In genomic region chr2:222733470-222733845, GRCh38 we compare ENCODE assay signal across 1 cellular context.
TF ChIP-seq lines count a peak whose summit lies in the region.

No MANE protein-coding gene starts in this region.

TF ChIP-seq in HepG2, 621 proteins besides CTCF, POLR2A, EP300 and RAD21 (continues in another document):
- TF ChIP-seq GATA4 (IDR thresholded peaks at IDR 0.05; ENCODE audit: borderline replicate concordance, low read depth) = no peak
- TF ChIP-seq ZNF746 (CRISPR knock-in tag; IDR thresholded peaks at IDR 0.05) = no peak
- no peak for TF ChIP-seq KAT7 (CRISPR knock-in tag; IDR thresholded peaks at IDR 0.05; ENCODE audit: borderline replicate concordance)
- TF ChIP-seq NR1H2 (CRISPR knock-in tag; IDR thresholded peaks at IDR 0.05; ENCODE audit: borderline replicate concordance, low read depth) = no peak
- TF ChIP-seq HHEX (CRISPR knock-in tag; IDR thresholded peaks at IDR 0.05) = peak; percentile 76
- TF ChIP-seq, protein P1, sequence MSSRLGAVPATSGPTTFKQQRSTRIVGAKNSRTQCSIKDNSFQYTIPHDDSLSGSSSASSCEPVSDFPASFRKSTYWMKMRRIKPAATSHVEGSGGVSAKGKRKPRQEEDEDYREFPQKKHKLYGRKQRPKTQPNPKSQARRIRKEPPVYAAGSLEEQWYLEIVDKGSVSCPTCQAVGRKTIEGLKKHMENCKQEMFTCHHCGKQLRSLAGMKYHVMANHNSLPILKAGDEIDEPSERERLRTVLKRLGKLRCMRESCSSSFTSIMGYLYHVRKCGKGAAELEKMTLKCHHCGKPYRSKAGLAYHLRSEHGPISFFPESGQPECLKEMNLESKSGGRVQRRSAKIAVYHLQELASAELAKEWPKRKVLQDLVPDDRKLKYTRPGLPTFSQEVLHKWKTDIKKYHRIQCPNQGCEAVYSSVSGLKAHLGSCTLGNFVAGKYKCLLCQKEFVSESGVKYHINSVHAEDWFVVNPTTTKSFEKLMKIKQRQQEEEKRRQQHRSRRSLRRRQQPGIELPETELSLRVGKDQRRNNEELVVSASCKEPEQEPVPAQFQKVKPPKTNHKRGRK (CRISPR knock-in tag; IDR thresholded peaks at IDR 0.05) = no peak
- no peak for TF ChIP-seq SAFB2 (CRISPR knock-in tag; IDR thresholded peaks at IDR 0.05; ENCODE audit: borderline replicate concordance, low read depth)
- no peak for TF ChIP-seq SMAD9 (CRISPR knock-in tag; IDR thresholded peaks at IDR 0.05)
- TF ChIP-seq HNRNPK (IDR thresholded peaks at IDR 0.05; ENCODE audit: low read depth, low read length, poor library complexity, severe bottlenecking) = no peak
- no peak for TF ChIP-seq NFRKB (IDR thresholded peaks at IDR 0.05)
- TF ChIP-seq, protein P2, sequence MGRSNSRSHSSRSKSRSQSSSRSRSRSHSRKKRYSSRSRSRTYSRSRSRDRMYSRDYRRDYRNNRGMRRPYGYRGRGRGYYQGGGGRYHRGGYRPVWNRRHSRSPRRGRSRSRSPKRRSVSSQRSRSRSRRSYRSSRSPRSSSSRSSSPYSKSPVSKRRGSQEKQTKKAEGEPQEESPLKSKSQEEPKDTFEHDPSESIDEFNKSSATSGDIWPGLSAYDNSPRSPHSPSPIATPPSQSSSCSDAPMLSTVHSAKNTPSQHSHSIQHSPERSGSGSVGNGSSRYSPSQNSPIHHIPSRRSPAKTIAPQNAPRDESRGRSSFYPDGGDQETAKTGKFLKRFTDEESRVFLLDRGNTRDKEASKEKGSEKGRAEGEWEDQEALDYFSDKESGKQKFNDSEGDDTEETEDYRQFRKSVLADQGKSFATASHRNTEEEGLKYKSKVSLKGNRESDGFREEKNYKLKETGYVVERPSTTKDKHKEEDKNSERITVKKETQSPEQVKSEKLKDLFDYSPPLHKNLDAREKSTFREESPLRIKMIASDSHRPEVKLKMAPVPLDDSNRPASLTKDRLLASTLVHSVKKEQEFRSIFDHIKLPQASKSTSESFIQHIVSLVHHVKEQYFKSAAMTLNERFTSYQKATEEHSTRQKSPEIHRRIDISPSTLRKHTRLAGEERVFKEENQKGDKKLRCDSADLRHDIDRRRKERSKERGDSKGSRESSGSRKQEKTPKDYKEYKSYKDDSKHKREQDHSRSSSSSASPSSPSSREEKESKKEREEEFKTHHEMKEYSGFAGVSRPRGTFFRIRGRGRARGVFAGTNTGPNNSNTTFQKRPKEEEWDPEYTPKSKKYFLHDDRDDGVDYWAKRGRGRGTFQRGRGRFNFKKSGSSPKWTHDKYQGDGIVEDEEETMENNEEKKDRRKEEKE (IDR thresholded peaks at IDR 0.05) = no peak
- TF ChIP-seq ZFP41 (CRISPR knock-in tag; IDR thresholded peaks at IDR 0.05; ENCODE audit: borderline replicate concordance) = no peak
- TF ChIP-seq ZNF432 (CRISPR knock-in tag; IDR thresholded peaks at IDR 0.05; ENCODE audit: borderline replicate concordance) = no peak
- TF ChIP-seq, protein P3, sequence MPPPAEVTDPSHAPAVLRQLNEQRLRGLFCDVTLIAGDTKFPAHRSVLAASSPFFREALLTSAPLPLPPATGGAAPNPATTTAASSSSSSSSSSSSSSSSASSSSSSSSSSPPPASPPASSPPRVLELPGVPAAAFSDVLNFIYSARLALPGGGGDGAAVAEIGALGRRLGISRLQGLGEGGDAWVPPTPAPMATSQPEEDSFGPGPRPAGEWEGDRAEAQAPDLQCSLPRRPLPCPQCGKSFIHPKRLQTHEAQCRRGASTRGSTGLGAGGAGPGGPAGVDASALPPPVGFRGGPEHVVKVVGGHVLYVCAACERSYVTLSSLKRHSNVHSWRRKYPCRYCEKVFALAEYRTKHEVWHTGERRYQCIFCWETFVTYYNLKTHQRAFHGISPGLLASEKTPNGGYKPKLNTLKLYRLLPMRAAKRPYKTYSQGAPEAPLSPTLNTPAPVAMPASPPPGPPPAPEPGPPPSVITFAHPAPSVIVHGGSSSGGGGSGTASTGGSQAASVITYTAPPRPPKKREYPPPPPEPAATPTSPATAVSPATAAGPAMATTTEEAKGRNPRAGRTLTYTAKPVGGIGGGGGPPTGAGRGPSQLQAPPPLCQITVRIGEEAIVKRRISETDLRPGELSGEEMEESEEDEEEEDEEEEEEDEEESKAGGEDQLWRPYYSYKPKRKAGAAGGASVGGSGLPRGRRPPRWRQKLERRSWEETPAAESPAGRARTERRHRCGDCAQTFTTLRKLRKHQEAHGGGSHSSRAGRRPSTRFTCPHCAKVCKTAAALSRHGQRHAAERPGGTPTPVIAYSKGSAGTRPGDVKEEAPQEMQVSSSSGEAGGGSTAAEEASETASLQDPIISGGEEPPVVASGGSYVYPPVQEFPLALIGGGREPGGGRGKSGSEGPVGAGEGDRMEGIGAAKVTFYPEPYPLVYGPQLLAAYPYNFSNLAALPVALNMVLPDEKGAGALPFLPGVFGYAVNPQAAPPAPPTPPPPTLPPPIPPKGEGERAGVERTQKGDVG (CRISPR knock-in tag; IDR thresholded peaks at IDR 0.05; ENCODE audit: borderline replicate concordance) = no peak
- TF ChIP-seq PITX1 (CRISPR knock-in tag; IDR thresholded peaks at IDR 0.05) = peak; percentile 32; the same call in 1 of the 2 replicates
- TF ChIP-seq DMAP1 (CRISPR knock-in tag; IDR thresholded peaks at IDR 0.05) = no peak
- TF ChIP-seq, protein P4, sequence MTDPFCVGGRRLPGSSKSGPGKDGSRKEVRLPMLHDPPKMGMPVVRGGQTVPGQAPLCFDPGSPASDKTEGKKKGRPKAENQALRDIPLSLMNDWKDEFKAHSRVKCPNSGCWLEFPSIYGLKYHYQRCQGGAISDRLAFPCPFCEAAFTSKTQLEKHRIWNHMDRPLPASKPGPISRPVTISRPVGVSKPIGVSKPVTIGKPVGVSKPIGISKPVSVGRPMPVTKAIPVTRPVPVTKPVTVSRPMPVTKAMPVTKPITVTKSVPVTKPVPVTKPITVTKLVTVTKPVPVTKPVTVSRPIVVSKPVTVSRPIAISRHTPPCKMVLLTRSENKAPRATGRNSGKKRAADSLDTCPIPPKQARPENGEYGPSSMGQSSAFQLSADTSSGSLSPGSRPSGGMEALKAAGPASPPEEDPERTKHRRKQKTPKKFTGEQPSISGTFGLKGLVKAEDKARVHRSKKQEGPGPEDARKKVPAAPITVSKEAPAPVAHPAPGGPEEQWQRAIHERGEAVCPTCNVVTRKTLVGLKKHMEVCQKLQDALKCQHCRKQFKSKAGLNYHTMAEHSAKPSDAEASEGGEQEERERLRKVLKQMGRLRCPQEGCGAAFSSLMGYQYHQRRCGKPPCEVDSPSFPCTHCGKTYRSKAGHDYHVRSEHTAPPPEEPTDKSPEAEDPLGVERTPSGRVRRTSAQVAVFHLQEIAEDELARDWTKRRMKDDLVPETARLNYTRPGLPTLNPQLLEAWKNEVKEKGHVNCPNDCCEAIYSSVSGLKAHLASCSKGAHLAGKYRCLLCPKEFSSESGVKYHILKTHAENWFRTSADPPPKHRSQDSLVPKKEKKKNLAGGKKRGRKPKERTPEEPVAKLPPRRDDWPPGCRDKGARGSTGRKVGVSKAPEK (CRISPR knock-in tag; IDR thresholded peaks at IDR 0.05; ENCODE audit: borderline replicate concordance) = no peak
- no peak for TF ChIP-seq ZNF747 (CRISPR knock-in tag; IDR thresholded peaks at IDR 0.05; ENCODE audit: borderline replicate concordance)
- TF ChIP-seq ZNF615 (CRISPR knock-in tag; IDR thresholded peaks at IDR 0.05; ENCODE audit: borderline replicate concordance) = peak; percentile 63; the same call in 1 of the 2 replicates
- TF ChIP-seq ZNF800 (CRISPR knock-in tag; IDR thresholded peaks at IDR 0.05) = no peak
- TF ChIP-seq, protein P5, sequence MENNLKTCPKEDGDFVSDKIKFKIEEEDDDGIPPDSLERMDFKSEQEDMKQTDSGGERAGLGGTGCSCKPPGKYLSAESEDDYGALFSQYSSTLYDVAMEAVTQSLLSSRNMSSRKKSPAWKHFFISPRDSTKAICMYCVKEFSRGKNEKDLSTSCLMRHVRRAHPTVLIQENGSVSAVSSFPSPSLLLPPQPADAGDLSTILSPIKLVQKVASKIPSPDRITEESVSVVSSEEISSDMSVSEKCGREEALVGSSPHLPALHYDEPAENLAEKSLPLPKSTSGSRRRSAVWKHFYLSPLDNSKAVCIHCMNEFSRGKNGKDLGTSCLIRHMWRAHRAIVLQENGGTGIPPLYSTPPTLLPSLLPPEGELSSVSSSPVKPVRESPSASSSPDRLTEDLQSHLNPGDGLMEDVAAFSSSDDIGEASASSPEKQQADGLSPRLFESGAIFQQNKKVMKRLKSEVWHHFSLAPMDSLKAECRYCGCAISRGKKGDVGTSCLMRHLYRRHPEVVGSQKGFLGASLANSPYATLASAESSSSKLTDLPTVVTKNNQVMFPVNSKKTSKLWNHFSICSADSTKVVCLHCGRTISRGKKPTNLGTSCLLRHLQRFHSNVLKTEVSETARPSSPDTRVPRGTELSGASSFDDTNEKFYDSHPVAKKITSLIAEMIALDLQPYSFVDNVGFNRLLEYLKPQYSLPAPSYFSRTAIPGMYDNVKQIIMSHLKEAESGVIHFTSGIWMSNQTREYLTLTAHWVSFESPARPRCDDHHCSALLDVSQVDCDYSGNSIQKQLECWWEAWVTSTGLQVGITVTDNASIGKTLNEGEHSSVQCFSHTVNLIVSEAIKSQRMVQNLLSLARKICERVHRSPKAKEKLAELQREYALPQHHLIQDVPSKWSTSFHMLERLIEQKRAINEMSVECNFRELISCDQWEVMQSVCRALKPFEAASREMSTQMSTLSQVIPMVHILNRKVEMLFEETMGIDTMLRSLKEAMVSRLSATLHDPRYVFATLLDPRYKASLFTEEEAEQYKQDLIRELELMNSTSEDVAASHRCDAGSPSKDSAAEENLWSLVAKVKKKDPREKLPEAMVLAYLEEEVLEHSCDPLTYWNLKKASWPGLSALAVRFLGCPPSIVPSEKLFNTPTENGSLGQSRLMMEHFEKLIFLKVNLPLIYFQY (CRISPR knock-in tag; IDR thresholded peaks at IDR 0.05; ENCODE audit: borderline replicate concordance) = peak; percentile 29; the same call in 1 of the 2 replicates
- no peak for TF ChIP-seq FOSL1 (CRISPR knock-in tag; IDR thresholded peaks at IDR 0.05; ENCODE audit: borderline replicate concordance)
- no peak for TF ChIP-seq ZNF670 (CRISPR knock-in tag; IDR thresholded peaks at IDR 0.05; ENCODE audit: borderline replicate concordance)
- no peak for TF ChIP-seq DNMT3B (CRISPR knock-in tag; conservative IDR thresholded peaks at IDR 0.05)
- TF ChIP-seq, protein P6, sequence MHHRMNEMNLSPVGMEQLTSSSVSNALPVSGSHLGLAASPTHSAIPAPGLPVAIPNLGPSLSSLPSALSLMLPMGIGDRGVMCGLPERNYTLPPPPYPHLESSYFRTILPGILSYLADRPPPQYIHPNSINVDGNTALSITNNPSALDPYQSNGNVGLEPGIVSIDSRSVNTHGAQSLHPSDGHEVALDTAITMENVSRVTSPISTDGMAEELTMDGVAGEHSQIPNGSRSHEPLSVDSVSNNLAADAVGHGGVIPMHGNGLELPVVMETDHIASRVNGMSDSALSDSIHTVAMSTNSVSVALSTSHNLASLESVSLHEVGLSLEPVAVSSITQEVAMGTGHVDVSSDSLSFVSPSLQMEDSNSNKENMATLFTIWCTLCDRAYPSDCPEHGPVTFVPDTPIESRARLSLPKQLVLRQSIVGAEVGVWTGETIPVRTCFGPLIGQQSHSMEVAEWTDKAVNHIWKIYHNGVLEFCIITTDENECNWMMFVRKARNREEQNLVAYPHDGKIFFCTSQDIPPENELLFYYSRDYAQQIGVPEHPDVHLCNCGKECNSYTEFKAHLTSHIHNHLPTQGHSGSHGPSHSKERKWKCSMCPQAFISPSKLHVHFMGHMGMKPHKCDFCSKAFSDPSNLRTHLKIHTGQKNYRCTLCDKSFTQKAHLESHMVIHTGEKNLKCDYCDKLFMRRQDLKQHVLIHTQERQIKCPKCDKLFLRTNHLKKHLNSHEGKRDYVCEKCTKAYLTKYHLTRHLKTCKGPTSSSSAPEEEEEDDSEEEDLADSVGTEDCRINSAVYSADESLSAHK (CRISPR knock-in tag; IDR thresholded peaks at IDR 0.05; ENCODE audit: borderline replicate concordance) = no peak
- TF ChIP-seq ZNF564 (CRISPR knock-in tag; IDR thresholded peaks at IDR 0.05) = 0 out of 2 replicates have a peak, but pooled peaks have one; percentile 11
- TF ChIP-seq TGIF2 (CRISPR knock-in tag; IDR thresholded peaks at IDR 0.05) = 0 out of 2 replicates have a peak, but pooled peaks have one; percentile 8
- peak; percentile 62 for TF ChIP-seq FOXA3 (CRISPR knock-in tag; IDR thresholded peaks at IDR 0.05)
- no peak for TF ChIP-seq FOXC1 (CRISPR knock-in tag; IDR thresholded peaks at IDR 0.05; ENCODE audit: borderline replicate concordance)
- TF ChIP-seq ARNT (IDR thresholded peaks at IDR 0.05) = no peak
- TF ChIP-seq REPIN1 (CRISPR knock-in tag; IDR thresholded peaks at IDR 0.05; ENCODE audit: borderline replicate concordance, low read depth) = no peak
- no peak for TF ChIP-seq EED (CRISPR knock-in tag; IDR thresholded peaks at IDR 0.05)
- TF ChIP-seq ZBTB43 (CRISPR knock-in tag; conservative IDR thresholded peaks at IDR 0.05) = no peak
- TF ChIP-seq POLR2AphosphoS5 (IDR thresholded peaks at IDR 0.05; ENCODE audit: low read depth, low read length) = no peak
- TF ChIP-seq RBAK (CRISPR knock-in tag; IDR thresholded peaks at IDR 0.05) = no peak
